Comparison of ENCODE assay signal across 12 cellular contexts in genomic region chr7:29147821-29148220, GRCh38. TPM values are rescaled to one million over a fixed set of nuclear protein-coding genes. Genes with fewer than 3 reads are reported as not detected.
"Had no signal": no experiment of that assay in that cellular context is flagged by ENCODE, and none has a peak within 500 bp of the region (broad histone marks: within the 10 kb centered on the region; RNA-seq: fewer than 3 reads in every experiment).

No MANE protein-coding gene starts in this region.

- H3K27ac ChIP-seq: neutrophil, stomach had no signal

- H3K36me3 ChIP-seq: neutrophil, stomach had no signal

- H3K9me3 ChIP-seq: neutrophil, stomach had no signal

- ATAC-seq: activated CD8-positive, alpha-beta memory T cell treated with anti-CD3 and anti-CD28 coated beads, Interleukin-2, amount 10 ng/mL, durations not matched to agents 7 days and 5 days; activated T-cell treated with anti-CD3 and anti-CD28 coated beads, Interleukin-2, amount 50 U/mL, for 72 hours had no signal

- DNase-seq: activated CD4-positive, alpha-beta T cell treated with anti-CD3 and anti-CD28 coated beads for 1 hour; activated CD4-positive, alpha-beta T cell treated with anti-CD3 and anti-CD28 coated beads, Interleukin-2, amount 50 U/mL, for 48 hours; activated CD8-positive, alpha-beta memory T cell treated with anti-CD3 and anti-CD28 coated beads, Interleukin-2, amount 10 ng/mL, durations not matched to agents 7 days and 5 days; activated gamma-delta T cell treated with Interleukin-2 at 50 U/mL for 16 hours; activated naive CD8-positive, alpha-beta T cell treated with anti-CD3 and anti-CD28 coated beads for 36 hours; activated T-cell treated with anti-CD3 and anti-CD28 coated beads, Interleukin-2, amount 50 U/mL, for 72 hours; foreskin melanocyte; stimulated activated CD4-positive, alpha-beta T cell treated with anti-CD3 and anti-CD28 coated beads, Interleukin-4, amount 100 ng/mL, for 1 hour; stomach; SW 1271 had no signal

RNA-seq across cellular contexts. Expression of gene CPVL, which starts 1.5 kb away (rescaled TPM):
- total RNA-seq: activated naive CD8-positive, alpha-beta T cell treated with anti-CD3 and anti-CD28 coated beads for 36 hours; bronchial epithelial cell had no signal
